ENCODE assay signal across 2 cellular contexts in the genomic region with DNA sequence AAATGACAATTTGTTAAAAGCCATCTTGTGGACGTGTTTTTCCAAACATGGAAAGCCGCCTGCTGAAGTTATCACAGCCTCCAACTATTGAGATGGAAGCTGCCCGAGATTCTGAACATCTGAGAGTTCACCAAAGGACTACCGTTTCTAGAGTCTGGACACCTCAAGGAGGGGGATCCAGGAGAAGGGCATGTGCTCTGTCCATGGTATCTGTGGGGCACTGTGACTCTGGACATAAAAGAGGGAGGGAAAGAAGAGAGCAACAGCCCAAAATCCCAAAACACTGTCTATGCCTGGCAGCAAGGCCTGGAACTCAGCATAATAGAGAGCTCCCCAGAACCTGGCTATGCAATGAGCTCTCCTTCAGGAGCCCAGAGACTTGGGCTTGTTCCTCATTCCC.
A peak's percentile ranks its signal among the peaks of the same experiment; 100 is the strongest.
TF ChIP-seq lines count a peak whose summit lies in the region.

No MANE protein-coding gene starts in this region.

TF ChIP-seq in GM23338, 12 proteins besides CTCF, POLR2A, EP300 and RAD21 (continued from another document):
- TF ChIP-seq, protein P1, sequence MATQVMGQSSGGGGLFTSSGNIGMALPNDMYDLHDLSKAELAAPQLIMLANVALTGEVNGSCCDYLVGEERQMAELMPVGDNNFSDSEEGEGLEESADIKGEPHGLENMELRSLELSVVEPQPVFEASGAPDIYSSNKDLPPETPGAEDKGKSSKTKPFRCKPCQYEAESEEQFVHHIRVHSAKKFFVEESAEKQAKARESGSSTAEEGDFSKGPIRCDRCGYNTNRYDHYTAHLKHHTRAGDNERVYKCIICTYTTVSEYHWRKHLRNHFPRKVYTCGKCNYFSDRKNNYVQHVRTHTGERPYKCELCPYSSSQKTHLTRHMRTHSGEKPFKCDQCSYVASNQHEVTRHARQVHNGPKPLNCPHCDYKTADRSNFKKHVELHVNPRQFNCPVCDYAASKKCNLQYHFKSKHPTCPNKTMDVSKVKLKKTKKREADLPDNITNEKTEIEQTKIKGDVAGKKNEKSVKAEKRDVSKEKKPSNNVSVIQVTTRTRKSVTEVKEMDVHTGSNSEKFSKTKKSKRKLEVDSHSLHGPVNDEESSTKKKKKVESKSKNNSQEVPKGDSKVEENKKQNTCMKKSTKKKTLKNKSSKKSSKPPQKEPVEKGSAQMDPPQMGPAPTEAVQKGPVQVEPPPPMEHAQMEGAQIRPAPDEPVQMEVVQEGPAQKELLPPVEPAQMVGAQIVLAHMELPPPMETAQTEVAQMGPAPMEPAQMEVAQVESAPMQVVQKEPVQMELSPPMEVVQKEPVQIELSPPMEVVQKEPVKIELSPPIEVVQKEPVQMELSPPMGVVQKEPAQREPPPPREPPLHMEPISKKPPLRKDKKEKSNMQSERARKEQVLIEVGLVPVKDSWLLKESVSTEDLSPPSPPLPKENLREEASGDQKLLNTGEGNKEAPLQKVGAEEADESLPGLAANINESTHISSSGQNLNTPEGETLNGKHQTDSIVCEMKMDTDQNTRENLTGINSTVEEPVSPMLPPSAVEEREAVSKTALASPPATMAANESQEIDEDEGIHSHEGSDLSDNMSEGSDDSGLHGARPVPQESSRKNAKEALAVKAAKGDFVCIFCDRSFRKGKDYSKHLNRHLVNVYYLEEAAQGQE (IDR thresholded peaks at IDR 0.05; ENCODE audit: unreplicated experiment), result peak; percentile 69

TF ChIP-seq in GM12878, 131 proteins besides CTCF, POLR2A, EP300 and RAD21:
- TF ChIP-seq, protein P1 (IDR thresholded peaks at IDR 0.05; ENCODE audit: low read depth, low read length), result peak; percentile 65; the same call in 1 of the 2 replicates
- TF ChIP-seq ETV6 (conservative IDR thresholded peaks at IDR 0.05 in 1 of 2, IDR thresholded peaks at IDR 0.05 in 1 of 2; ENCODE audit: borderline replicate concordance in 1 of 2, low read depth in 1 of 2) (no peak), GABPA (IDR thresholded peaks at IDR 0.05; ENCODE audit: low read depth) (no peak)
